ENCODE assay signal across 6 cellular contexts in the genomic region with DNA sequence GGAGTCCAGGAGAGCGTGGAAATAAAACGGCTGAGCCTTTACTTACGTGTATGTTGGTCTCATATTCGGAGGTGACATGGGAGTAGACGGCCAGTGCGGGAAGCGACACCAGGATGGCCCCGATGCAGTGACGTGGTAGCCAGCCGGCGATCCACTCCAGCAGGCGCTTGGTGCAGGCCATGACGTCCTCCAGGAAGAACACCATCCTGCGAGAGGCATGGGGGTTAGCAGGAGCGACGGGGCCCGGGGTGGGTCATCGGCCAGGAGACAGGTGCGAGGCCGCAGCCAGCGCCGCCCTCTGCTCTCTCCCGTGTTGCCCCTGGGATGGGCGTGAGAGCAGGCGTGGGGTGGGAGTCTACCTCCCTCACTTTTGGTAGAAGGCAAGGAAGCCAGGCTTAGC.
"Had no signal": no experiment of that assay in that cellular context is flagged by ENCODE, and none has a peak within 500 bp of the region (broad histone marks: within the 10 kb centered on the region; RNA-seq: fewer than 3 reads in every experiment).

No MANE protein-coding gene starts in this region.

- H3K27ac Mint-ChIP-seq: GM23338, IgD-negative memory B cell had no signal

- H2AFZ ChIP-seq: GM23338 had no signal

- H3K9me3 ChIP-seq: HAP-1 had no signal

- H3K4me2 ChIP-seq: GM23338 had no signal

- H3K4me3 ChIP-seq: GM23338, HAP-1 had no signal

- ATAC-seq: GM23338, HCT116, HepG2 had no signal

- H3K9me3 Mint-ChIP-seq: GM23338, IgD-negative memory B cell had no signal

- H3K27ac ChIP-seq: HL-60 had no signal

- H3K4me3 Mint-ChIP-seq: GM23338, IgD-negative memory B cell had no signal
